ENCODE assay signal across 1 cellular context in the genomic region with DNA sequence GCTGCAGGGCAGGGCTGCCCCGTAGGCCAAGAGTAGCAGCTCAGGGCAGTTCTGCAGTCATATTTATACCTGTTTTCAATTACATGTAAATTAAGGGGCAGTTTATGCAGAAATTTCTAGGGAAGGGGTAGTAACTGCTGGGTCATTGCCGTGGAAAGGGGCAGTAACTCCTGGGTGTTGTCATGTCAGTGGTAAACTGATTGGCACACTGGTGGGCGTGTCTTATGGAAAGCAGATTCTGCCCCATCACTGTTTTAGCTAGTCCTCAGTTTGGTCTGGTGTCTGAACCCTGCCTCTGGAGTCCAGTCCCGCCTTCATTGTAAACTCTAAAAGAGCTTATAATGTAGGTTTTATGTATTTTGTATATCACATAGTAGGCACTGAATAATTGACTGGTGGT.
TF ChIP-seq lines count a peak whose summit lies in the region.

No MANE protein-coding gene starts in this region.

TF ChIP-seq in H1, 55 proteins besides CTCF, POLR2A, EP300 and RAD21:
- TF ChIP-seq CREB1 (IDR thresholded peaks at IDR 0.05) (no peak), BACH1 (IDR thresholded peaks at IDR 0.05; ENCODE audit: low read length) (0 out of 2 replicates have a peak, but pooled peaks have one; percentile 47), SIN3A (conservative IDR thresholded peaks at IDR 0.05 in 1 of 2, IDR thresholded peaks at IDR 0.05 in 1 of 2; ENCODE audit: low read depth in 1 of 2, low read length in 2 of 2) (no peak), RBBP5 (IDR thresholded peaks at IDR 0.05; ENCODE audit: borderline replicate concordance, low read depth, low read length) (no peak), YY1 (IDR thresholded peaks at IDR 0.05; ENCODE audit: low read depth, low read length) (no peak), SP2 (IDR thresholded peaks at IDR 0.05; ENCODE audit: low read length) (no peak), KDM4A (IDR thresholded peaks at IDR 0.05; ENCODE audit: low read depth, low read length, severe bottlenecking) (no peak), FOSL1 (IDR thresholded peaks at IDR 0.05; ENCODE audit: insufficient read depth, low read depth, low read length) (no peak)
- TF ChIP-seq, protein P1, sequence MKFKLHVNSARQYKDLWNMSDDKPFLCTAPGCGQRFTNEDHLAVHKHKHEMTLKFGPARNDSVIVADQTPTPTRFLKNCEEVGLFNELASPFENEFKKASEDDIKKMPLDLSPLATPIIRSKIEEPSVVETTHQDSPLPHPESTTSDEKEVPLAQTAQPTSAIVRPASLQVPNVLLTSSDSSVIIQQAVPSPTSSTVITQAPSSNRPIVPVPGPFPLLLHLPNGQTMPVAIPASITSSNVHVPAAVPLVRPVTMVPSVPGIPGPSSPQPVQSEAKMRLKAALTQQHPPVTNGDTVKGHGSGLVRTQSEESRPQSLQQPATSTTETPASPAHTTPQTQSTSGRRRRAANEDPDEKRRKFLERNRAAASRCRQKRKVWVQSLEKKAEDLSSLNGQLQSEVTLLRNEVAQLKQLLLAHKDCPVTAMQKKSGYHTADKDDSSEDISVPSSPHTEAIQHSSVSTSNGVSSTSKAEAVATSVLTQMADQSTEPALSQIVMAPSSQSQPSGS (IDR thresholded peaks at IDR 0.05; ENCODE audit: low read length): no peak
